ENCODE assay signal across 27 cellular contexts in genomic region chr2:213034578-213034977, GRCh38.
DNase-seq lines count a peak whose midpoint lies in the region; ATAC-seq, FAIRE-seq and TF ChIP-seq lines count a peak whose summit lies in the region.
"Had no signal": no experiment of that assay in that cellular context is flagged by ENCODE, and none has a peak within 500 bp of the region (broad histone marks: within the 10 kb centered on the region; RNA-seq: fewer than 3 reads in every experiment).

No MANE protein-coding gene starts in this region.

- intact Hi-C loops in activated CD8-positive, alpha-beta T cell treated with anti-CD3 and anti-CD28 coated beads for 36 hours (cut with micrococcal nuclease): no loop called here
- intact Hi-C loops in natural killer cell (cut with micrococcal nuclease): no loop called here
- intact Hi-C loops in sigmoid colon (cut with DNase I): no loop called here
- intact Hi-C loops in right lobe of liver (cut with DNase I): no loop called here

- no peaks in the 10 kb centered on the region for H3K9me3 ChIP-seq in CD4-positive, CD25-positive, alpha-beta regulatory T cell (ENCODE audit: control insufficient read depth in 2 of 2, low read length in 2 of 2)
- H3K9me3 ChIP-seq in sigmoid colon (no peaks in the 10 kb centered on the region), right lobe of liver (no peaks in the 10 kb centered on the region)
- H3K9me3 ChIP-seq: mucosa of descending colon, ovary, upper lobe of left lung had no signal

- no peaks in the 10 kb centered on the region for H3K9me3 Mint-ChIP-seq in CD4-positive, CD25-positive, alpha-beta regulatory T cell
- no peaks in the 10 kb centered on the region for H3K9me3 Mint-ChIP-seq in activated CD8-positive, alpha-beta T cell treated with anti-CD3 and anti-CD28 coated beads for 36 hours
- no peaks in the 10 kb centered on the region for H3K9me3 Mint-ChIP-seq in natural killer cell
- H3K9me3 Mint-ChIP-seq: activated CD4-positive, alpha-beta memory T cell treated with anti-CD3 and anti-CD28 coated beads for 36 hours had no signal

- H3K4me3 Mint-ChIP-seq in CD4-positive, CD25-positive, alpha-beta regulatory T cell: peak overlapping the region in 3 of 4 donors; percentile 44 to 68 (median 64)
- no peak overlapping the region for H3K4me3 Mint-ChIP-seq in activated CD8-positive, alpha-beta T cell treated with anti-CD3 and anti-CD28 coated beads for 36 hours
- peak overlapping the region; percentile 77 for H3K4me3 Mint-ChIP-seq in natural killer cell
- H3K4me3 Mint-ChIP-seq: activated CD4-positive, alpha-beta memory T cell treated with anti-CD3 and anti-CD28 coated beads for 36 hours; CD14-positive monocyte had no signal

- TF ChIP-seq EP300 in sigmoid colon (IDR thresholded peaks at IDR 0.05): no peak

- ATAC-seq in CD4-positive, CD25-positive, alpha-beta regulatory T cell (ENCODE audit: low read depth in 2 of 2): no peak
- ATAC-seq in activated CD8-positive, alpha-beta T cell treated with anti-CD3 and anti-CD28 coated beads for 36 hours: peak; percentile 68
- peak in 1 of 3 donors; percentile 35 for ATAC-seq in natural killer cell
- no peak for ATAC-seq in right lobe of liver
- ATAC-seq: esophagus mucosa, mucosa of descending colon, SK-N-SH treated with all-trans-retinoic acid at 6 μM for 48 hours had no signal

- CTCF ChIA-PET in activated CD8-positive, alpha-beta T cell treated with anti-CD3 and anti-CD28 coated beads for 36 hours (lab: Charles Lee): interaction anchor here (0.9 to 2.8 kb wide), 4 partner anchors 13 to 348 kb away, joined by 3 to 7 read pairs (median 3); no protein-coding TSS in a partner anchor

- peaks cover 58 to 82% (median 72%) of the 10 kb centered on the region in 4 donors for H3K4me1 Mint-ChIP-seq in CD4-positive, CD25-positive, alpha-beta regulatory T cell
- H3K4me1 Mint-ChIP-seq in activated CD8-positive, alpha-beta T cell treated with anti-CD3 and anti-CD28 coated beads for 36 hours (ENCODE audit: low read depth): peaks cover 49% of the 10 kb centered on the region
- H3K4me1 Mint-ChIP-seq in natural killer cell: peaks cover 60 to 63% of the 10 kb centered on the region in 2 donors

- DNase-seq in CD4-positive, CD25-positive, alpha-beta regulatory T cell: no peak
- DNase-seq in GM18507 (ENCODE audit: extremely low spot score, insufficient read length, low read depth) (no peak), natural killer cell (no peak), NCI-H69 (lab: John Stamatoyannopoulos, UW) (no peak), sigmoid colon (no peak), right lobe of liver (no peak)
- DNase-seq in activated CD8-positive, alpha-beta T cell treated with anti-CD3 and anti-CD28 coated beads for 36 hours: no peak
- DNase-seq: activated CD4-positive, alpha-beta memory T cell treated with anti-CD3 and anti-CD28 coated beads for 36 hours; activated naive CD4-positive, alpha-beta T cell treated with Interleukin-2 at 50 U/mL for 16 hours; aorta; cortex of kidney; foreskin fibroblast; head of caudate nucleus; Karpas-422; mucosa of descending colon; MV-4-11; NCI-H1436 treated with DMSO at 0.1 percent for 48 hours; NCI-H2107; NCI-H82; ovary; upper lobe of left lung had no signal

- peaks cover 52% of the 10 kb centered on the region for H3K4me1 ChIP-seq in CD4-positive, CD25-positive, alpha-beta regulatory T cell (ENCODE audit: control insufficient read depth, insufficient read depth, low read length, poor library complexity, severe bottlenecking)
- H3K4me1 ChIP-seq in sigmoid colon (peaks cover 0 to 7% (median 0%) of the 10 kb centered on the region in 4 donors), right lobe of liver (no peaks in the 10 kb centered on the region)

- no peak for TF ChIP-seq CTCF in activated CD8-positive, alpha-beta T cell treated with anti-CD3 and anti-CD28 coated beads for 36 hours (IDR thresholded peaks at IDR 0.05)
- TF ChIP-seq CTCF in natural killer cell (IDR thresholded peaks at IDR 0.05) (no peak), sigmoid colon (IDR thresholded peaks at IDR 0.05) (no peak), right lobe of liver (IDR thresholded peaks at IDR 0.05) (no peak)

- peak overlapping the region; percentile 67 for H3K27ac ChIP-seq in CD4-positive, CD25-positive, alpha-beta regulatory T cell (ENCODE audit: insufficient read depth, low read length, poor library complexity, severe bottlenecking)
- H3K27ac ChIP-seq in sigmoid colon (no peak overlapping the region), right lobe of liver (no peak overlapping the region)
- H3K27ac ChIP-seq: cardiac muscle cell, ovary, upper lobe of left lung had no signal

- H3K36me3 ChIP-seq in CD4-positive, CD25-positive, alpha-beta regulatory T cell (ENCODE audit: control insufficient read depth, insufficient read depth, low read length): peaks cover 53% of the 10 kb centered on the region
- no peaks in the 10 kb centered on the region for H3K36me3 ChIP-seq in sigmoid colon
- no peaks in the 10 kb centered on the region for H3K36me3 ChIP-seq in right lobe of liver
- H3K36me3 ChIP-seq: cardiac muscle cell, ovary, upper lobe of left lung had no signal

- 29 to 40% methylated on average over 3 of the region's 3 CpGs for WGBS in sigmoid colon, 2 donors
- WGBS in right lobe of liver (ENCODE audit: insufficient coverage, low coverage, low lambda C conversion rate, missing lambda C conversion rate): 67% methylated on average over 3 of the region's 3 CpGs

- H3K27me3 Mint-ChIP-seq in CD4-positive, CD25-positive, alpha-beta regulatory T cell: no peaks in the 10 kb centered on the region
- no peaks in the 10 kb centered on the region for H3K27me3 Mint-ChIP-seq in activated CD8-positive, alpha-beta T cell treated with anti-CD3 and anti-CD28 coated beads for 36 hours
- no peaks in the 10 kb centered on the region for H3K27me3 Mint-ChIP-seq in natural killer cell (ENCODE audit: low read depth in 2 of 2)
- H3K27me3 Mint-ChIP-seq: activated CD4-positive, alpha-beta memory T cell treated with anti-CD3 and anti-CD28 coated beads for 36 hours had no signal

- no peaks in the 10 kb centered on the region for H3K27me3 ChIP-seq in CD4-positive, CD25-positive, alpha-beta regulatory T cell (ENCODE audit: control insufficient read depth, insufficient read depth, low read length)
- H3K27me3 ChIP-seq in sigmoid colon (no peaks in the 10 kb centered on the region), right lobe of liver (no peaks in the 10 kb centered on the region)
- H3K27me3 ChIP-seq: cardiac muscle cell, ovary, upper lobe of left lung had no signal

- H3K36me3 Mint-ChIP-seq in CD4-positive, CD25-positive, alpha-beta regulatory T cell: peaks cover 40% of the 10 kb centered on the region
- H3K36me3 Mint-ChIP-seq in activated CD8-positive, alpha-beta T cell treated with anti-CD3 and anti-CD28 coated beads for 36 hours (ENCODE audit: low read depth): peaks cover 6% of the 10 kb centered on the region
- H3K36me3 Mint-ChIP-seq in natural killer cell: peaks cover 9% of the 10 kb centered on the region
- H3K36me3 Mint-ChIP-seq: activated CD4-positive, alpha-beta memory T cell treated with anti-CD3 and anti-CD28 coated beads for 36 hours; CD14-positive monocyte had no signal

- FAIRE-seq in GM18507 (lab: Jason Lieb, UNC): peak; percentile 57
- FAIRE-seq: H1 had no signal

- TF ChIP-seq POLR2A in sigmoid colon (IDR thresholded peaks at IDR 0.05) (no peak), right lobe of liver (IDR thresholded peaks at IDR 0.05) (no peak)

- peak overlapping the region; percentile 51 for H3K4me3 ChIP-seq in CD4-positive, CD25-positive, alpha-beta regulatory T cell (ENCODE audit: low read depth, low read length)
- H3K4me3 ChIP-seq in sigmoid colon: no peak overlapping the region
- H3K4me3 ChIP-seq in right lobe of liver: no peak overlapping the region
- H3K4me3 ChIP-seq: cardiac muscle cell, lung, mucosa of descending colon, ovary, upper lobe of left lung had no signal

- H3K27ac Mint-ChIP-seq in CD4-positive, CD25-positive, alpha-beta regulatory T cell: peak overlapping the region; percentile 75 to 85 (median 78)
- peak overlapping the region; percentile 34 for H3K27ac Mint-ChIP-seq in activated CD8-positive, alpha-beta T cell treated with anti-CD3 and anti-CD28 coated beads for 36 hours
- H3K27ac Mint-ChIP-seq in natural killer cell: peak overlapping the region; percentile 86 to 94
- H3K27ac Mint-ChIP-seq: activated CD4-positive, alpha-beta memory T cell treated with anti-CD3 and anti-CD28 coated beads for 36 hours; CD14-positive monocyte had no signal

- POLR2A ChIA-PET in activated CD8-positive, alpha-beta T cell treated with anti-CD3 and anti-CD28 coated beads for 36 hours (lab: Charles Lee): no interaction called here

Comparison
In these comparisons a context has a peak if more than half of its experiments do, and no peak if none do; other contexts are left out.
1. H3K27ac Mint-ChIP-seq: peak in every context shown above with its lines; median percentile 90 in natural killer cell; 78 in CD4-positive, CD25-positive, alpha-beta regulatory T cell; 34 in activated CD8-positive, alpha-beta T cell treated with anti-CD3 and anti-CD28 coated beads for 36 hours.